ENCODE assay signal across 18 cellular contexts in the genomic region with DNA sequence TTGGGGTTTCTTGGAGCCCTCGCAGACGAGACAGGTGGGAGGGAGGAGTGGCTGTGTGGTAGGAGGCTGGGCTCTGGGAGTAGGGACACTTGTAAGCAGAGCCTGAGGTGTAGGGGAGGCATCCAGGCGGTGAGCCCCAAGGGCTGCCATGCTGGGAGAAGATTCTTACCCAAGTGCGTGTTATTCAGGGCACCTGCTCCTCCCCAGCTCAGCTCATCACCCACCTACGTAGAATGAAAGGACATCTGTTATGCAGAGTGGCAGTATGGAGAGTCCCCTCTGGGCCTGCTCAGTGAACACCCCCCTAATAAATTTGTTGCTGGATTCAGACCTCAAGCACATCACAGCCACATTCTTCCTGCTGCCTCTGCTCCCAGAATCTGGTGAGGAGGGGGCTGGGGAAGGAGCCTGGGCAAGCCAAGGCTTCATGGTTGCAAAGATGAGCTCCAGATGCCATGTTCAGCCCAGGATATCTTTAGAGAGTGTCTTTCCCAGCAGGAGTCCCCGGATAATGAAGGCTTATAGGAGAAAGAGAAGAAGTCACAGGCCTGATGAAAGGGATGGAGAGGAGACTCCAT.
"Had no signal": no experiment of that assay in that cellular context is flagged by ENCODE, and none has a peak within 500 bp of the region (broad histone marks: within the 10 kb centered on the region; RNA-seq: fewer than 3 reads in every experiment).

No MANE protein-coding gene starts in this region.

- H3K27ac Mint-ChIP-seq: dendritic cell treated with granulocyte-macrophage colony-stimulating factor and Interleukin-4, amounts not matched to agents 40 ng/mL and 50 ng/mL, for 4 days; effector memory CD8-positive, alpha-beta T cell; immature natural killer cell; memory B cell; mesothelial cell of epicardium; nephron had no signal

- H3K4me3 Mint-ChIP-seq: dendritic cell treated with granulocyte-macrophage colony-stimulating factor and Interleukin-4, amounts not matched to agents 40 ng/mL and 50 ng/mL, for 4 days; effector memory CD8-positive, alpha-beta T cell; immature natural killer cell; memory B cell; mesothelial cell of epicardium; nephron had no signal

- H3K4me1 Mint-ChIP-seq: immature natural killer cell, memory B cell, mesothelial cell of epicardium, nephron had no signal

- H3K27me3 Mint-ChIP-seq: dendritic cell treated with granulocyte-macrophage colony-stimulating factor and Interleukin-4, amounts not matched to agents 40 ng/mL and 50 ng/mL, for 4 days; effector memory CD8-positive, alpha-beta T cell; memory B cell had no signal

- ATAC-seq: effector memory CD8-positive, alpha-beta T cell; left cardiac atrium; lower lobe of right lung; psoas muscle had no signal

- H3K9me3 Mint-ChIP-seq: dendritic cell treated with granulocyte-macrophage colony-stimulating factor and Interleukin-4, amounts not matched to agents 40 ng/mL and 50 ng/mL, for 4 days; memory B cell had no signal

- H3K36me3 Mint-ChIP-seq: immature natural killer cell, memory B cell, mesothelial cell of epicardium had no signal

- DNase-seq: effector memory CD8-positive, alpha-beta T cell; foreskin keratinocyte; immature natural killer cell; left cardiac atrium; left ventricle myocardium inferior; lower lobe of right lung; psoas muscle; retina; right lobe of liver; stimulated activated CD4-positive, alpha-beta T cell treated with anti-CD3 and anti-CD28 coated beads, Interleukin-4, amount 100 ng/mL, for 1 hour; stimulated activated CD8-positive, alpha-beta memory T cell treated with anti-CD3 and anti-CD28 coated beads, Interleukin-4, amount 100 ng/mL, for 48 hours; stimulated activated naive CD4-positive, alpha-beta T cell; tibial artery; upper lobe of left lung had no signal
